ENCODE assay signal across 16 cellular contexts in the genomic region with DNA sequence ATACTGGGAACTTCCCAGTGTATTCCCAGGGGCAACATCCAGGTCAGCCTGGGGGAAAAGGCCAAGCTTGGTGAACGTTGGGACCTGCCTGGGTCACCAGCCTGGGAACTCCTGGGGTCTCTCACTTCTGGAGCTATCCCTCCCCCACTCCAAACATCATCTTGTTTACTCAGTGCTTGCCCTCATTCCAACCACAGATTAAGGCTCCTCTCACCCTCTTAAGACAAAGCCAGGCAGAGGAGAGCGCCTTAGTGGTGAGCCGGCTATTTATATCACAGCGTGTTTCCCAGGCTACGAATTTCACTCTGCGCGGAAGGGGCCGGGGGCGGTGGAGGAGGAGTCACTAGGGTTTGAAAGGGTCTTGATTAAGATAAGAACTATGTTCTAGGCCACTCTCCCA. TPM values are rescaled to one million over a fixed set of nuclear protein-coding genes. Genes with fewer than 3 reads are reported as not detected.
DNase-seq lines count a peak whose midpoint lies in the region; ATAC-seq, FAIRE-seq and TF ChIP-seq lines count a peak whose summit lies in the region.
"Had no signal": no experiment of that assay in that cellular context is flagged by ENCODE, and none has a peak within 500 bp of the region (broad histone marks: within the 10 kb centered on the region; RNA-seq: fewer than 3 reads in every experiment).

No MANE protein-coding gene starts in this region.

- H3K4me2 ChIP-seq in astrocyte (ENCODE audit: low read length) = peak overlapping the region; percentile 23

- H3K79me2 ChIP-seq in astrocyte (ENCODE audit: insufficient read depth, low read length) = no peaks in the 10 kb centered on the region

- H3K9me3 ChIP-seq in astrocyte (ENCODE audit: insufficient read depth, low read depth, low read length) (peaks cover 13% of the 10 kb centered on the region), kidney (ENCODE audit: control insufficient read depth in 1 of 2, low read length in 2 of 2) (peaks cover 0 to 7% of the 10 kb centered on the region in 2 donors)

- ATAC-seq in Right ventricle myocardium inferior (peak; percentile 21), Right ventricle myocardium superior (ENCODE audit: poor library complexity) (no peak), HG03565 (IDR thresholded peaks at IDR 0.05; ENCODE audit: unreplicated experiment) (no peak), HG03280 (IDR thresholded peaks at IDR 0.05; ENCODE audit: unreplicated experiment) (no peak)

- H3K9ac ChIP-seq in astrocyte (ENCODE audit: low read length) (no peak overlapping the region), kidney (ENCODE audit: low read length in 2 of 2) (no peak overlapping the region)

- H3K27ac Mint-ChIP-seq in astrocyte (ENCODE audit: unreplicated experiment) (no peak overlapping the region), type B pancreatic cell (peak overlapping the region; percentile 61)

- H3K27ac ChIP-seq in astrocyte (ENCODE audit: low read depth, low read length) (no peak overlapping the region), kidney (ENCODE audit: low read depth in 2 of 2, low read length in 2 of 2) (no peak overlapping the region)

- peaks cover 11% of the 10 kb centered on the region for H3K4me1 ChIP-seq in astrocyte (ENCODE audit: insufficient read depth, low read length)
- H3K4me1 ChIP-seq in kidney (ENCODE audit: control insufficient read depth in 1 of 2, insufficient read depth in 1 of 2, low read depth in 1 of 2, low read length in 2 of 2) = no peaks in the 10 kb centered on the region

- H3K36me3 Mint-ChIP-seq in astrocyte (ENCODE audit: low read depth, unreplicated experiment) (peaks cover 2% of the 10 kb centered on the region), type B pancreatic cell (no peaks in the 10 kb centered on the region)

- H2AFZ ChIP-seq in astrocyte (ENCODE audit: low read depth, low read length) = no peak overlapping the region

- FAIRE-seq in astrocyte (lab: Jason Lieb, UNC) (no peak), kidney (lab: Jason Lieb, UNC) (no peak)
- FAIRE-seq: endometrium had no signal

- peaks cover 10% of the 10 kb centered on the region for H3K9me3 Mint-ChIP-seq in astrocyte (ENCODE audit: unreplicated experiment)
- peaks cover 9% of the 10 kb centered on the region for H3K9me3 Mint-ChIP-seq in type B pancreatic cell

- intact Hi-C loops in Right ventricle myocardium inferior (cut with DNase I) (no loop called here), Right ventricle myocardium superior (cut with DNase I) (no loop called here), kidney (cut with DNase I) (no loop called here)

- H3K4me3 ChIP-seq in astrocyte (ENCODE audit: insufficient read depth, low read depth, low read length) (no peak overlapping the region), kidney (ENCODE audit: low read length in 2 of 2) (no peak overlapping the region)

- H3K36me3 ChIP-seq in astrocyte (ENCODE audit: insufficient read depth, low read length) (no peaks in the 10 kb centered on the region), kidney (ENCODE audit: control insufficient read depth in 1 of 2, insufficient read depth in 2 of 2, low read length in 2 of 2) (no peaks in the 10 kb centered on the region)

- TF ChIP-seq CTCF in astrocyte (IDR thresholded peaks at IDR 0.05; ENCODE audit: insufficient read depth, low read depth, low read length) = no peak
- no peak for TF ChIP-seq CTCF in kidney (IDR thresholded peaks at IDR 0.05; ENCODE audit: borderline replicate concordance, extremely low read depth, insufficient read depth)
- no peak for TF ChIP-seq CTCF in type B pancreatic cell (conservative IDR thresholded peaks at IDR 0.05)

- DNase-seq in Right ventricle myocardium inferior (ENCODE audit: missing footprints) (no peak), Right ventricle myocardium superior (no peak), astrocyte (ENCODE audit: low read depth) (peak; percentile 68), kidney (peak; percentile 31), type B pancreatic cell (ENCODE audit: extremely low spot score, unreplicated experiment) (no peak)
- DNase-seq in stimulated activated naive CD4-positive, alpha-beta T cell treated with Interleukin-2 at 50 U/mL for 16 hours (lab: John Stamatoyannopoulos, UW) = no peak
- DNase-seq: activated CD4-positive, CD25-positive, alpha-beta regulatory T cell treated with anti-CD3 and anti-CD28 coated beads, Interleukin-2, amount 50 U/mL, for 72 hours; activated T-cell treated with anti-CD3 and anti-CD28 coated beads, Interleukin-2, amount 50 U/mL, for 1 hour; Calu3; Kasumi-1; stimulated activated CD4-positive, alpha-beta T cell treated with anti-CD3 and anti-CD28 coated beads, Interleukin-2, amount 100 ng/mL, for 24 hours; SW 1271 had no signal

- H3K4me1 Mint-ChIP-seq in astrocyte (ENCODE audit: low read depth, unreplicated experiment) = peaks cover 10% of the 10 kb centered on the region
- H3K4me1 Mint-ChIP-seq in type B pancreatic cell (ENCODE audit: unreplicated experiment) = peaks cover 10% of the 10 kb centered on the region

- no peaks in the 10 kb centered on the region for H3K27me3 ChIP-seq in astrocyte (ENCODE audit: insufficient read depth, low read length)

- H3K4me3 Mint-ChIP-seq in astrocyte (ENCODE audit: unreplicated experiment) (no peak overlapping the region), type B pancreatic cell (no peak overlapping the region)

- H3K27me3 Mint-ChIP-seq in astrocyte (ENCODE audit: low read depth, unreplicated experiment) = peaks cover 5% of the 10 kb centered on the region
- no peaks in the 10 kb centered on the region for H3K27me3 Mint-ChIP-seq in type B pancreatic cell

- no peaks in the 10 kb centered on the region for H4K20me1 ChIP-seq in astrocyte (ENCODE audit: insufficient read depth, low read length)

RNA-seq across cellular contexts. Expression of gene PRPH2, which starts 12.1 kb away (rescaled TPM):
- total RNA-seq in Right ventricle myocardium inferior (0.49 TPM), Right ventricle myocardium superior (0.30 TPM), astrocyte (not detected in 2 replicates), kidney (1.6 TPM), type B pancreatic cell (ENCODE audit: low replicate concordance) (not detected in 2 replicates)
- polyA plus RNA-seq in kidney (ENCODE audit: insufficient read depth, low read depth, low replicate concordance) = 0.75 TPM
- total RNA-seq: Calu3, OCI-LY7 had no signal

RNA-seq across cellular contexts. Expression of gene TBCC, which starts 35.6 kb away (rescaled TPM):
- total RNA-seq in Right ventricle myocardium inferior = 12.0 TPM
- 10.2 TPM for total RNA-seq in Right ventricle myocardium superior
- 25.8 and 27.4 TPM in 2 replicates for total RNA-seq in astrocyte
- 21.2 TPM for total RNA-seq in kidney
- polyA plus RNA-seq in kidney (ENCODE audit: insufficient read depth, low read depth, low replicate concordance) = 17.6 TPM
- total RNA-seq in type B pancreatic cell (ENCODE audit: low replicate concordance) = 29.3 and 34.8 TPM in 2 replicates

Comparison
In these comparisons a context has a peak if more than half of its experiments do, and no peak if none do; other contexts are left out.
1. DNase-seq: peak in astrocyte (single experiment) and kidney (single experiment); none in Right ventricle myocardium inferior (single experiment), Right ventricle myocardium superior (single experiment), type B pancreatic cell (single experiment) and stimulated activated naive CD4-positive, alpha-beta T cell treated with Interleukin-2 at 50 U/mL for 16 hours (single experiment).